In genomic region chr14:99266181-99267178, GRCh38 we compare ENCODE assay signal across 8 cellular contexts. TPM values are rescaled to one million over a fixed set of nuclear protein-coding genes. Genes with fewer than 3 reads are reported as not detected.
DNase-seq lines count a peak whose midpoint lies in the region; ATAC-seq, FAIRE-seq and TF ChIP-seq lines count a peak whose summit lies in the region.

No MANE protein-coding gene starts in this region.

- intact Hi-C loops in adrenal gland (cut with DNase I) = no loop called here
- intact Hi-C loops in right cardiac atrium (cut with DNase I) = no loop called here
- intact Hi-C loops in sigmoid colon (cut with DNase I) = no loop called here

- WGBS in adrenal gland, 4 donors = 15 to 18% (median 17%) methylated on average over 30 to 31 of the region's 31 CpGs
- 16% methylated on average over 31 of the region's 31 CpGs for WGBS in right cardiac atrium
- WGBS in sigmoid colon, 2 donors = 21 to 31% methylated on average over 31 of the region's 31 CpGs

- H3K27ac ChIP-seq in MM.1S (ENCODE audit: low read length) (no peak overlapping the region), adrenal gland (no peak overlapping the region), right cardiac atrium (ENCODE audit: low read length) (no peak overlapping the region), sigmoid colon (no peak overlapping the region)

- H3K79me2 ChIP-seq in MM.1S (ENCODE audit: low read length) = no peaks in the 10 kb centered on the region

- no peak overlapping the region for H3K9ac ChIP-seq in MM.1S (ENCODE audit: low read length)

- ATAC-seq in GM21515 (IDR thresholded peaks at IDR 0.05; ENCODE audit: unreplicated experiment) = peak; percentile 74
- ATAC-seq in right cardiac atrium = peak; percentile 84 to 86
- ATAC-seq in GM19035 (IDR thresholded peaks at IDR 0.05; ENCODE audit: unreplicated experiment) = no peak

- H3K36me3 ChIP-seq in MM.1S (replicated peaks; ENCODE audit: insufficient read depth, low read length) = no peaks in the 10 kb centered on the region
- H3K36me3 ChIP-seq in adrenal gland (replicated peaks in 1 of 2) = no peaks in the 10 kb centered on the region
- no peaks in the 10 kb centered on the region for H3K36me3 ChIP-seq in sigmoid colon

- H2AFZ ChIP-seq in MM.1S (ENCODE audit: low read length) = no peak overlapping the region

- TF ChIP-seq POLR2A in adrenal gland (IDR thresholded peaks at IDR 0.05) (no peak), sigmoid colon (IDR thresholded peaks at IDR 0.05) (no peak)

- H3K27me3 ChIP-seq in MM.1S (replicated peaks; ENCODE audit: insufficient read depth, low read length) = no peaks in the 10 kb centered on the region
- peaks cover 56% of the 10 kb centered on the region for H3K27me3 ChIP-seq in adrenal gland
- H3K27me3 ChIP-seq in right cardiac atrium (ENCODE audit: control insufficient read depth, insufficient read depth) = no peaks in the 10 kb centered on the region
- peaks cover 36 to 77% (median 58%) of the 10 kb centered on the region in 3 donors for H3K27me3 ChIP-seq in sigmoid colon

- TF ChIP-seq CTCF in D721Med (IDR thresholded peaks at IDR 0.05; ENCODE audit: insufficient read depth, missing control alignments) (peak; percentile 97), MM.1S (IDR thresholded peaks at IDR 0.05; ENCODE audit: low read length) (peak; percentile 82), adrenal gland (IDR thresholded peaks at IDR 0.05) (peak; percentile 92 to 98 (median 95)), sigmoid colon (IDR thresholded peaks at IDR 0.05) (peak; percentile 81 to 96 (median 90))

- no peaks in the 10 kb centered on the region for H4K20me1 ChIP-seq in MM.1S (ENCODE audit: insufficient read depth, low read length)

- H3K9me3 ChIP-seq in MM.1S (replicated peaks; ENCODE audit: insufficient read depth, low read length) = no peaks in the 10 kb centered on the region
- no peaks in the 10 kb centered on the region for H3K9me3 ChIP-seq in adrenal gland (replicated peaks in 1 of 3)
- no peaks in the 10 kb centered on the region for H3K9me3 ChIP-seq in right cardiac atrium (ENCODE audit: control insufficient read depth, low read length)
- H3K9me3 ChIP-seq in sigmoid colon = no peaks in the 10 kb centered on the region

- DNase-seq in D721Med (ENCODE audit: insufficient read length, low spot score) = no peak
- DNase-seq in MM.1S = peak; percentile 63
- peak; percentile 76 to 90 (median 84) for DNase-seq in T-helper 1 cell
- peak; percentile 58 to 86 (median 74) for DNase-seq in adrenal gland
- DNase-seq in right cardiac atrium = peak; percentile 72 to 88 (median 86)
- peak; percentile 81 for DNase-seq in sigmoid colon

- no peak for TF ChIP-seq EP300 in sigmoid colon (IDR thresholded peaks at IDR 0.05)

- no peak for FAIRE-seq in D721Med (lab: Jason Lieb, UNC)

- H3K4me2 ChIP-seq in MM.1S (ENCODE audit: low read depth, low read length) = peak overlapping the region; percentile 43; the same call in 1 of the 2 replicates

- H3F3A ChIP-seq in MM.1S (ENCODE audit: insufficient read depth, low read length) = no peaks in the 10 kb centered on the region

- no peaks in the 10 kb centered on the region for H3K9me2 ChIP-seq in MM.1S (replicated peaks; ENCODE audit: insufficient read depth, low read length)

- H3K4me1 ChIP-seq in MM.1S (ENCODE audit: low read length) = no peaks in the 10 kb centered on the region
- peaks cover 0 to 8% of the 10 kb centered on the region in 2 donors for H3K4me1 ChIP-seq in adrenal gland (replicated peaks in 1 of 2)
- no peaks in the 10 kb centered on the region for H3K4me1 ChIP-seq in right cardiac atrium (ENCODE audit: control insufficient read depth, insufficient read depth, low read length)
- peaks cover 0 to 28% (median 22%) of the 10 kb centered on the region in 4 donors for H3K4me1 ChIP-seq in sigmoid colon

- no peak overlapping the region; the same call in 1 of the 2 replicates for H3K4me3 ChIP-seq in MM.1S (ENCODE audit: low read length)
- no peak overlapping the region for H3K4me3 ChIP-seq in adrenal gland
- H3K4me3 ChIP-seq in right cardiac atrium (ENCODE audit: low read length) = no peak overlapping the region
- no peak overlapping the region for H3K4me3 ChIP-seq in sigmoid colon

RNA-seq across cellular contexts. Expression of gene BCL11B, which starts 5.5 kb away (rescaled TPM):
- total RNA-seq in adrenal gland (1 to 10 TPM in 2 of 8 donors, under 1 TPM in 6; 0.24 to 1.1 (median 0.61) TPM), right cardiac atrium (under 1 TPM; 0.08 to 0.63 (median 0.23) TPM), sigmoid colon (under 1 TPM; under 0.01 to 0.28 (median 0.15) TPM)
- polyA plus RNA-seq in adrenal gland (under 1 TPM; 0.24 to 0.49 (median 0.24) TPM), right cardiac atrium (0.05 TPM), sigmoid colon (1 to 10 TPM in 1 of 3 donors, under 1 TPM in 2; 0.23 to 3.5 (median 0.60) TPM)
